In the genomic region with DNA sequence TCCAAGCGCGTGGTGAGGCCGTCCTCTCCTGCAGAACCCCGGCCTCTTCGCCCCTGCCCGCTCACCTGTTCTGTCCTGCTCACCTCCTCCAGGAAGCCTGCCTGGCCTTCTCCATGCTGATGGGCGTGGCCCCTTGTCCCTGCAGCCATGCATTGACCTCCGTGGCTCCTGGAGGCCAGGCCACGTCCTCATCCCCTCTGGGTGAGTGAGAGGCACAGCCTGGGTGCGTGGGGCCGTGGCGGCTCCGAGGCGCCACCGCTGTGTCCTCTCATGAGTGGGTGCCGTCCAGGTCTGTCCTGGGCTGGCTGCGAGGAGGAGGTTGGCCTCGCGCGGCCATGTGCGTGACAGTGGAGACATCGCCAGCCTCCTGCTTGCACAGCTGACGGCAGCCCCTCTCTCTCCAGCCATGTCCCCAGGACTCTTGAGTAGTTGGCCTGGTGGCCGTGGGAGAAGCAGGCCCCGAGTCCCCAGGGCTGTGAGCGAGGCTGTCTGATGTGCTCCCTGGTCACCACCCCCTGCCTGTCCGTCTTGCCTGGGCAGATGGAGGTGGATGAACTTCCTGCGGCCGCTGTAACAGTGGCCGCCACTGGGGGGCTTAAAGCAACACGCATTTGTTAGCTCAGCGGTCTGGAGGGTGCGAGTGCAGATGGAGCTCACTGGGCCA, we compare ENCODE assay signal across 8 cellular contexts. TPM values are rescaled to one million over a fixed set of nuclear protein-coding genes. Genes with fewer than 3 reads are reported as not detected.
DNase-seq lines count a peak whose midpoint lies in the region; ATAC-seq and TF ChIP-seq lines count a peak whose summit lies in the region.

No MANE protein-coding gene starts in this region.

- no peaks in the 10 kb centered on the region for H3K36me3 ChIP-seq in neural cell (ENCODE audit: insufficient read depth, low read length)

- ATAC-seq in HG02973 (IDR thresholded peaks at IDR 0.05; ENCODE audit: unreplicated experiment) (no peak), HG03469 (IDR thresholded peaks at IDR 0.05; ENCODE audit: unreplicated experiment) (no peak)

- H2AFZ ChIP-seq in neural cell (ENCODE audit: low read depth, low read length), result no peak overlapping the region

- H3K4me3 ChIP-seq in dorsolateral prefrontal cortex, result peak overlapping the region in 1 of 59 donors; percentile 19
- no peak overlapping the region for H3K4me3 ChIP-seq in neural cell (ENCODE audit: low read length)

- no peak overlapping the region for H3K27ac ChIP-seq in dorsolateral prefrontal cortex
- no peak overlapping the region for H3K27ac ChIP-seq in neural cell (ENCODE audit: low read length)

- TF ChIP-seq CTCF in dorsolateral prefrontal cortex (IDR thresholded peaks at IDR 0.05 in 54 of 56, conservative IDR thresholded peaks at IDR 0.05 in 2 of 56; ENCODE audit: low read depth in 1 of 56, partially characterized antibody in 56 of 56), result peak in 45 of 56 donors; percentile 11 to 57 (median 42)
- peak; percentile 53 for TF ChIP-seq CTCF in neural cell (IDR thresholded peaks at IDR 0.05; ENCODE audit: poor library complexity, severe bottlenecking)

- DNase-seq in EH (ENCODE audit: low read depth) (peak; percentile 20), LHCN-M2 (ENCODE audit: low read depth) (peak; percentile 4), dorsolateral prefrontal cortex (peak in 2 of 10 donors; percentile 51 to 70), NOMO-1 treated with DMSO at 0.1 percent for 48 hours (lab: John Stamatoyannopoulos, UW; ENCODE audit: unreplicated experiment) (no peak), medulla oblongata (ENCODE audit: extremely low spot score) (no peak)

- no peaks in the 10 kb centered on the region for H3K79me2 ChIP-seq in neural cell (replicated peaks; ENCODE audit: insufficient read depth, low read length)

- no peaks in the 10 kb centered on the region for H3K9me2 ChIP-seq in neural cell (ENCODE audit: insufficient read depth, low read length)

- TF ChIP-seq RAD21 in neural cell (conservative IDR thresholded peaks at IDR 0.05), result peak; percentile 44

- no peaks in the 10 kb centered on the region for H3K27me3 ChIP-seq in dorsolateral prefrontal cortex
- H3K27me3 ChIP-seq in neural cell (ENCODE audit: insufficient read depth, low read depth, low read length), result no peaks in the 10 kb centered on the region

- no peaks in the 10 kb centered on the region for H3K9me3 ChIP-seq in neural cell (ENCODE audit: low read length)

- intact Hi-C loops in dorsolateral prefrontal cortex (cut with DNase I), result no loop called here

- TF ChIP-seq EP300 in neural cell (conservative IDR thresholded peaks at IDR 0.05; ENCODE audit: poor library complexity, severe bottlenecking), result no peak

- H3F3A ChIP-seq in neural cell (ENCODE audit: insufficient read depth, low read length, poor library complexity, severe bottlenecking), result no peaks in the 10 kb centered on the region

- no peaks in the 10 kb centered on the region for H4K20me1 ChIP-seq in neural cell (ENCODE audit: insufficient read depth)

- H3K9ac ChIP-seq in neural cell (ENCODE audit: low read length), result no peak overlapping the region

- no peak overlapping the region for H3K4me2 ChIP-seq in neural cell (ENCODE audit: low read length)

TF ChIP-seq in neural cell, 6 proteins besides CTCF, POLR2A, EP300 and RAD21:
- TF ChIP-seq SMC3 (conservative IDR thresholded peaks at IDR 0.05; ENCODE audit: poor library complexity) (peak; percentile 26), POLR2AphosphoS5 (IDR thresholded peaks at IDR 0.05) (no peak)

RNA-seq across cellular contexts. Expression of a gene that starts 58.1 kb away (rescaled TPM):
- total RNA-seq in LHCN-M2 (2014; rRNA removed) (0.52 and 0.71 TPM in 2 replicates), dorsolateral prefrontal cortex (100 to 1,000 TPM; 113 to 225 (median 176) TPM)
- polyA plus RNA-seq in LHCN-M2 (2012), result 0.45 TPM
- polyA plus RNA-seq in neural cell, result 54.9 and 69.9 TPM in 2 replicates
- 38.3 and 39.0 TPM in 2 replicates for polyA minus RNA-seq in neural cell

Comparison
In these comparisons a context has a peak if more than half of its experiments do, and no peak if none do; other contexts are left out.
1. DNase-seq: peak in EH (single experiment) and LHCN-M2 (single experiment); none in NOMO-1 treated with DMSO at 0.1 percent for 48 hours (single experiment) and medulla oblongata (single experiment).
2. RNA of a gene that starts 58.1 kb away (total RNA-seq): 113 to 225 TPM in dorsolateral prefrontal cortex; 0.52 to 0.71 TPM in LHCN-M2; every median in the first group is over 10 times any median in the second.